Comparison of ENCODE assay signal across 20 cellular contexts in the genomic region with DNA sequence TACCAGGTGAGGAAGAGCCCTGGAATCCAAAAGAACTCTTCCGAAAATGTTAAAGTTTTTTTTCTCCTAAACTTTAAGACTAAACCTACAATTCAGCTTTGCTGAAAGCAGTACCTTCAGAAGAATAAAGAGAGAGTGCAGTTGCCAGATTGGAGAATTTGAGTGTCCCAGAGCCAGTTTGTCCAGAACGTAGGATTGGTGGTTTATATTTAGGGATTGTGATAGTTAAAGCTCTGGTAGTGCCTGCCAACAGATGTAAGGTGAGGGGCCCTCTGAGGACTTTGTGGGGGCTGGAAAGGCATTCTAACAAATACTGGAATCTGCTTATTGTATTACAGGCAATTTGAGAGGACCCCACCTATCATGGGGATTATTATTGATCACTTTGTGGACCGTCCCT.
"Had no signal": no experiment of that assay in that cellular context is flagged by ENCODE, and none has a peak within 500 bp of the region (broad histone marks: within the 10 kb centered on the region; RNA-seq: fewer than 3 reads in every experiment).

No MANE protein-coding gene starts in this region.

- ATAC-seq: activated CD8-positive, alpha-beta memory T cell treated with anti-CD3 and anti-CD28 coated beads, Interleukin-2, amount 10 ng/mL, durations not matched to agents 7 days and 5 days; activated T-cell treated with anti-CD3 and anti-CD28 coated beads, Interleukin-2, amount 50 U/mL, for 4 hours; body of pancreas; esophagus mucosa; natural killer cell had no signal

- H3K4me1 ChIP-seq: adrenal gland, body of pancreas, stomach had no signal

- FAIRE-seq: islet of Langerhans had no signal

- H3K4me3 Mint-ChIP-seq: activated CD8-positive, alpha-beta memory T cell treated with anti-CD3 and anti-CD28 coated beads, Interleukin-2, amount 10 ng/mL, durations not matched to agents 7 days and 5 days; activated T-cell treated with anti-CD3 and anti-CD28 coated beads, Interleukin-2, amount 50 U/mL, for 4 hours; dendritic cell treated with granulocyte-macrophage colony-stimulating factor and Interleukin-4, amounts not matched to agents 40 ng/mL and 50 ng/mL, for 4 days; endodermal cell; natural killer cell had no signal

- H3K9me3 ChIP-seq: adrenal gland, body of pancreas, stomach, tibial artery had no signal

- DNase-seq: activated CD4-positive, alpha-beta T cell treated with anti-CD3 and anti-CD28 coated beads, Interleukin-2, amount 50 U/mL, for 4 hours; activated CD4-positive, CD25-positive, alpha-beta regulatory T cell treated with anti-CD3 and anti-CD28 coated beads, Interleukin-2, amount 50 U/mL, for 72 hours; activated CD8-positive, alpha-beta memory T cell treated with anti-CD3 and anti-CD28 coated beads, Interleukin-2, amount 10 ng/mL, durations not matched to agents 7 days and 5 days; activated naive CD4-positive, alpha-beta T cell; activated T-cell treated with anti-CD3 and anti-CD28 coated beads, Interleukin-2, amount 50 U/mL, for 4 hours; body of pancreas; cerebellar nuclear complex; endodermal cell; natural killer cell; nucleus accumbens; SHP77; stimulated activated CD4-positive, alpha-beta T cell treated with anti-CD3 and anti-CD28 coated beads, Interleukin-4, amount 100 ng/mL, for 1 hour; stimulated activated CD8-positive, alpha-beta memory T cell treated with anti-CD3 and anti-CD28 coated beads, Interleukin-4, amount 100 ng/mL, for 48 hours; stomach; SW 1271 had no signal

- H3K27me3 ChIP-seq: adrenal gland, body of pancreas, stomach, tibial artery had no signal

- H3K4me3 ChIP-seq: adrenal gland, body of pancreas, stomach, tibial artery had no signal

- H3K9me3 Mint-ChIP-seq: activated T-cell treated with anti-CD3 and anti-CD28 coated beads, Interleukin-2, amount 50 U/mL, for 4 hours; dendritic cell treated with granulocyte-macrophage colony-stimulating factor and Interleukin-4, amounts not matched to agents 40 ng/mL and 50 ng/mL, for 4 days; endodermal cell; natural killer cell had no signal

- H3K27ac ChIP-seq: adrenal gland, body of pancreas, stomach, tibial artery had no signal

- H3K4me1 Mint-ChIP-seq: endodermal cell, natural killer cell had no signal

- H3K27me3 Mint-ChIP-seq: activated CD8-positive, alpha-beta memory T cell treated with anti-CD3 and anti-CD28 coated beads, Interleukin-2, amount 10 ng/mL, durations not matched to agents 7 days and 5 days; dendritic cell treated with granulocyte-macrophage colony-stimulating factor and Interleukin-4, amounts not matched to agents 40 ng/mL and 50 ng/mL, for 4 days had no signal

- H3K27ac Mint-ChIP-seq: activated CD8-positive, alpha-beta memory T cell treated with anti-CD3 and anti-CD28 coated beads, Interleukin-2, amount 10 ng/mL, durations not matched to agents 7 days and 5 days; dendritic cell treated with granulocyte-macrophage colony-stimulating factor and Interleukin-4, amounts not matched to agents 40 ng/mL and 50 ng/mL, for 4 days; natural killer cell had no signal
